ENCODE assay signal across 8 cellular contexts in genomic region chr15:90286678-90287077, GRCh38. TPM values are rescaled to one million over a fixed set of nuclear protein-coding genes. Genes with fewer than 3 reads are reported as not detected.
DNase-seq lines count a peak whose midpoint lies in the region; ATAC-seq and TF ChIP-seq lines count a peak whose summit lies in the region.

No MANE protein-coding gene starts in this region.

- no peaks in the 10 kb centered on the region for H4K20me1 ChIP-seq in BLaER1 treated with 17β-estradiol and CSF1 and Interleukin-3, amounts not matched to agents 10 nM and 100 nM
- no peaks in the 10 kb centered on the region for H4K20me1 ChIP-seq in SU-DHL-6 (ENCODE audit: low read depth, low read length)

- intact Hi-C loops in psoas muscle (cut with DNase I) = no loop called here

- H3K79me2 ChIP-seq in SU-DHL-6 (ENCODE audit: insufficient read depth, low read length) = no peaks in the 10 kb centered on the region

- no peaks in the 10 kb centered on the region for H3K9me3 ChIP-seq in BLaER1 treated with 17β-estradiol and CSF1 and Interleukin-3, amounts not matched to agents 10 nM and 100 nM (replicated peaks in 1 of 11)
- H3K9me3 ChIP-seq in SU-DHL-6 (ENCODE audit: insufficient read depth, low read length) = no peaks in the 10 kb centered on the region
- no peaks in the 10 kb centered on the region for H3K9me3 ChIP-seq in psoas muscle

- ATAC-seq in psoas muscle = no peak
- ATAC-seq in GM18909 (IDR thresholded peaks at IDR 0.05; ENCODE audit: poor library complexity, unreplicated experiment) = no peak

- peak overlapping the region in 9 of 11 experiments; percentile 49 to 74 (median 64); a peak in 16 of 22 replicates for H3K4me2 ChIP-seq in BLaER1 treated with 17β-estradiol and CSF1 and Interleukin-3, amounts not matched to agents 10 nM and 100 nM
- no peak overlapping the region for H3K4me2 ChIP-seq in SU-DHL-6 (ENCODE audit: low read depth, low read length, poor library complexity, severe bottlenecking)

- no peaks in the 10 kb centered on the region for H3F3A ChIP-seq in SU-DHL-6 (ENCODE audit: insufficient read depth)

- no peaks in the 10 kb centered on the region for H3K9me2 ChIP-seq in SU-DHL-6 (replicated peaks; ENCODE audit: insufficient read depth, low read length)

- H3K4me3 ChIP-seq in BLaER1 treated with 17β-estradiol and CSF1 and Interleukin-3, amounts not matched to agents 10 nM and 100 nM = no peak overlapping the region
- H3K4me3 ChIP-seq in H7 (ENCODE audit: insufficient read depth, low read depth, low read length) (no peak overlapping the region), SU-DHL-6 (ENCODE audit: insufficient read depth, low read length, poor library complexity, severe bottlenecking) (no peak overlapping the region), psoas muscle (no peak overlapping the region)

- DNase-seq in H7 = peak; percentile 51
- peak; percentile 5 for DNase-seq in effector CD8-positive, alpha-beta T cell (lab: John Stamatoyannopoulos, UW)
- DNase-seq in psoas muscle = no peak
- no peak for DNase-seq in NCI-H2227 treated with DMSO at 0.1 percent for 48 hours (lab: John Stamatoyannopoulos, UW)
- no peak for DNase-seq in foreskin melanocyte

- H3K4me1 ChIP-seq in BLaER1 treated with 17β-estradiol and CSF1 and Interleukin-3, amounts not matched to agents 10 nM and 100 nM = peaks cover 7 to 22% (median 9%) of the 10 kb centered on the region in 10 experiments
- H3K4me1 ChIP-seq in psoas muscle = no peaks in the 10 kb centered on the region

- no peaks in the 10 kb centered on the region for H3K36me3 ChIP-seq in BLaER1 treated with 17β-estradiol and CSF1 and Interleukin-3, amounts not matched to agents 10 nM and 100 nM
- H3K36me3 ChIP-seq in H7 (replicated peaks; ENCODE audit: control insufficient read depth, insufficient read depth, low read length) (no peaks in the 10 kb centered on the region), SU-DHL-6 (ENCODE audit: low read length) (no peaks in the 10 kb centered on the region), psoas muscle (ENCODE audit: insufficient read depth in 1 of 2, low read depth in 1 of 2) (no peaks in the 10 kb centered on the region)

- no peak overlapping the region for H3K27ac ChIP-seq in BLaER1 treated with 17β-estradiol and CSF1 and Interleukin-3, amounts not matched to agents 10 nM and 100 nM
- H3K27ac ChIP-seq in SU-DHL-6 (ENCODE audit: low read depth, low read length) (no peak overlapping the region), psoas muscle (no peak overlapping the region)

- no peak overlapping the region for H2AFZ ChIP-seq in SU-DHL-6 (ENCODE audit: low read depth, low read length, severe bottlenecking)

- TF ChIP-seq CTCF in SU-DHL-6 (IDR thresholded peaks at IDR 0.05; ENCODE audit: insufficient read depth, low read length, poor library complexity, severe bottlenecking) (peak; percentile 59), psoas muscle (IDR thresholded peaks at IDR 0.05) (peak; percentile 26)

- 0 out of 22 replicates have a peak overlapping the region, but pooled peaks of 1 of the 11 experiments have one; percentile 28 for H3K9ac ChIP-seq in BLaER1 treated with 17β-estradiol and CSF1 and Interleukin-3, amounts not matched to agents 10 nM and 100 nM
- H3K9ac ChIP-seq in SU-DHL-6 (ENCODE audit: low read length) = no peak overlapping the region

- no peaks in the 10 kb centered on the region for H3K27me3 ChIP-seq in BLaER1 treated with 17β-estradiol and CSF1 and Interleukin-3, amounts not matched to agents 10 nM and 100 nM
- H3K27me3 ChIP-seq in H7 (ENCODE audit: control insufficient read depth, insufficient read depth, low read length) = no peaks in the 10 kb centered on the region
- H3K27me3 ChIP-seq in SU-DHL-6 (ENCODE audit: low read length) = no peaks in the 10 kb centered on the region
- H3K27me3 ChIP-seq in psoas muscle (ENCODE audit: insufficient read depth in 3 of 3, low read length in 2 of 3) = no peaks in the 10 kb centered on the region

RNA-seq across cellular contexts. Expression of gene NGRN, which starts 21.2 kb away (rescaled TPM):
- 66.6 and 72.9 TPM in 2 replicates for total RNA-seq in H7 (2014; rRNA removed; shearing (Covaris generic))
- 100 to 1,000 TPM; 188 to 219 (median 200) TPM for total RNA-seq in psoas muscle
- 100 to 1,000 TPM; 212 to 298 (median 221) TPM for polyA plus RNA-seq in psoas muscle

RNA-seq across cellular contexts. Expression of gene TTLL13, which starts 37.3 kb away (rescaled TPM):
- 0.07 and 0.14 TPM in 2 replicates for total RNA-seq in H7 (2014; rRNA removed; shearing (Covaris generic))
- under 1 TPM in 2 of 4 donors, not detected in 2; 0.08 to 0.69 TPM for total RNA-seq in psoas muscle
- polyA plus RNA-seq in psoas muscle = under 1 TPM; 0.03 to 0.13 (median 0.05) TPM

RNA-seq across cellular contexts. Expression of gene GDPGP1, which starts 52.7 kb away (rescaled TPM):
- 5.2 and 5.8 TPM in 2 replicates for total RNA-seq in H7 (2014; rRNA removed; shearing (Covaris generic))
- 1 to 10 TPM; 1.3 to 4.5 (median 2.6) TPM for total RNA-seq in psoas muscle
- polyA plus RNA-seq in psoas muscle = 1 to 10 TPM in 2 of 3 donors, under 1 TPM in 1; 0.96 to 5.9 (median 3.1) TPM

RNA-seq across cellular contexts. Expression of gene CIB1, which starts 52.9 kb away (rescaled TPM):
- total RNA-seq in H7 (2014; rRNA removed; shearing (Covaris generic)) = 16.3 and 21.2 TPM in 2 replicates
- 10 to 100 TPM; 45.7 to 58.1 (median 56.6) TPM for total RNA-seq in psoas muscle
- polyA plus RNA-seq in psoas muscle = 100 to 1,000 TPM in 1 of 3 donors, 10 to 100 TPM in 2; 72.0 to 154 (median 96.5) TPM

Comparison
In these comparisons a context has a peak if more than half of its experiments do, and no peak if none do; other contexts are left out.
1. DNase-seq: peak in H7 (single experiment) and effector CD8-positive, alpha-beta T cell (single experiment); none in psoas muscle (0 of 2), NCI-H2227 treated with DMSO at 0.1 percent for 48 hours (single experiment) and foreskin melanocyte (single experiment).